Comparison of ENCODE assay signal across 12 cellular contexts in genomic region chr21:45991606-45992301, GRCh38. TPM values are rescaled to one million over a fixed set of nuclear protein-coding genes. Genes with fewer than 3 reads are reported as not detected.
A peak's percentile ranks its signal among the peaks of the same experiment; 100 is the strongest.
DNase-seq lines count a peak whose midpoint lies in the region; ATAC-seq and TF ChIP-seq lines count a peak whose summit lies in the region.
"Had no signal": no experiment of that assay in that cellular context is flagged by ENCODE, and none has a peak within 500 bp of the region (broad histone marks: within the 10 kb centered on the region; RNA-seq: fewer than 3 reads in every experiment).

No MANE protein-coding gene starts in this region.

- no peaks in the 10 kb centered on the region for H3K27me3 Mint-ChIP-seq in activated B cell treated with CpG ODN at 0.5 μM for 24 hours
- H3K27me3 Mint-ChIP-seq: CD4-positive, alpha-beta T cell; stimulated activated naive CD8-positive, alpha-beta T cell treated with anti-CD3 and anti-CD28 coated beads, Interleukin-15, Interleukin-2, amounts not matched to agents 100 ng/mL and 50 ng/mL, for 24 hours had no signal

- no peaks in the 10 kb centered on the region for H3K9me3 ChIP-seq in HEK293 (ENCODE audit: control insufficient read depth, insufficient read depth, low read depth, low read length)
- H3K9me3 ChIP-seq in right atrium auricular region: no peaks in the 10 kb centered on the region
- no peaks in the 10 kb centered on the region for H3K9me3 ChIP-seq in spleen
- H3K9me3 ChIP-seq: SJCRH30 had no signal

- H3K36me3 ChIP-seq in HEK293 (ENCODE audit: control insufficient read depth in 2 of 2, insufficient read depth in 1 of 2, low read length in 2 of 2) (peaks cover 0 to 70% of the 10 kb centered on the region in 2 experiments; a peak in 1 of 3 replicates), right atrium auricular region (peaks cover 76% of the 10 kb centered on the region), spleen (peaks cover 0 to 77% (median 5%) of the 10 kb centered on the region in 6 donors)
- H3K36me3 ChIP-seq: SJCRH30 had no signal

- H3K27ac Mint-ChIP-seq in activated B cell treated with CpG ODN at 0.5 μM for 24 hours: no peak overlapping the region
- H3K27ac Mint-ChIP-seq: CD4-positive, alpha-beta T cell; stimulated activated naive CD8-positive, alpha-beta T cell treated with anti-CD3 and anti-CD28 coated beads, Interleukin-15, Interleukin-2, amounts not matched to agents 100 ng/mL and 50 ng/mL, for 24 hours had no signal

- H3K36me3 Mint-ChIP-seq in activated B cell treated with CpG ODN at 0.5 μM for 24 hours (ENCODE audit: low read depth): no peaks in the 10 kb centered on the region

- TF ChIP-seq CTCF in HEK293 (tag by site-specific recombination; IDR thresholded peaks at IDR 0.05) (no peak), activated B cell treated with CpG ODN at 0.5 μM for 24 hours (IDR thresholded peaks at IDR 0.05) (no peak), right atrium auricular region (IDR thresholded peaks at IDR 0.05) (no peak), spleen (IDR thresholded peaks at IDR 0.05 in 8 of 11, conservative IDR thresholded peaks at IDR 0.05 in 3 of 11) (no peak)

- H3K27me3 ChIP-seq in right atrium auricular region (no peaks in the 10 kb centered on the region), spleen (replicated peaks in 1 of 7) (no peaks in the 10 kb centered on the region)
- H3K27me3 ChIP-seq: SJCRH30 had no signal

- no peak for TF ChIP-seq POLR2A in spleen (IDR thresholded peaks at IDR 0.05)

- WGBS in spleen, 5 donors: 78 to 92% (median 85%) methylated on average over 18 of the region's 18 CpGs

- POLR2A ChIA-PET in HEK293 (lab: Yijun Ruan, JAX) (no interaction called here), activated B cell treated with CpG ODN at 0.5 μM for 24 hours (lab: Charles Lee) (no interaction called here)

- no peak overlapping the region for H3K4me3 Mint-ChIP-seq in activated B cell treated with CpG ODN at 0.5 μM for 24 hours
- H3K4me3 Mint-ChIP-seq: CD4-positive, alpha-beta T cell; stimulated activated naive CD8-positive, alpha-beta T cell treated with anti-CD3 and anti-CD28 coated beads, Interleukin-15, Interleukin-2, amounts not matched to agents 100 ng/mL and 50 ng/mL, for 24 hours had no signal

- CTCF ChIA-PET in HEK293 (lab: Yijun Ruan, JAX) (no interaction called here), activated B cell treated with CpG ODN at 0.5 μM for 24 hours (lab: Charles Lee) (no interaction called here)

- H3K4me1 ChIP-seq in HEK293 (ENCODE audit: control insufficient read depth, insufficient read depth, low read length) (no peaks in the 10 kb centered on the region), right atrium auricular region (no peaks in the 10 kb centered on the region), spleen (peaks cover 0 to 6% (median 0%) of the 10 kb centered on the region in 6 donors)
- H3K4me1 ChIP-seq: SJCRH30 had no signal

- DNase-seq in activated B cell treated with CpG ODN at 0.5 μM for 24 hours: peak; percentile 9
- no peak for DNase-seq in right atrium auricular region (ENCODE audit: low spot score)
- DNase-seq in spleen: peak; percentile 47
- DNase-seq in NCI-H526 (lab: John Stamatoyannopoulos, UW): no peak
- DNase-seq in HuH-7.5 (ENCODE audit: low spot score): no peak
- DNase-seq: NCI-H1417 treated with DMSO at 0.1 percent for 48 hours, NCI-H774 had no signal

- intact Hi-C loops in activated B cell treated with CpG ODN at 0.5 μM for 24 hours (cut with micrococcal nuclease) (no loop called here), spleen (cut with DNase I; ENCODE audit: low total_unique reads) (no loop called here)

- H3K27ac ChIP-seq in HEK293 (ENCODE audit: extremely low read depth, low read depth, low read length) (no peak overlapping the region), right atrium auricular region (peak overlapping the region; percentile 64 to 79), spleen (no peak overlapping the region)
- H3K27ac ChIP-seq: SJCRH30 had no signal

- ATAC-seq in activated B cell treated with CpG ODN at 0.5 μM for 24 hours (ENCODE audit: low read depth): no peak
- no peak for ATAC-seq in HG03439 (IDR thresholded peaks at IDR 0.05; ENCODE audit: unreplicated experiment)

- no peak overlapping the region for H3K4me3 ChIP-seq in HEK293 (ENCODE audit: low read depth, low read length)
- H3K4me3 ChIP-seq in right atrium auricular region: no peak overlapping the region
- H3K4me3 ChIP-seq in spleen: no peak overlapping the region
- H3K4me3 ChIP-seq: SJCRH30 had no signal

- no peaks in the 10 kb centered on the region for H3K9me3 Mint-ChIP-seq in activated B cell treated with CpG ODN at 0.5 μM for 24 hours
- H3K9me3 Mint-ChIP-seq: CD4-positive, alpha-beta T cell; stimulated activated naive CD8-positive, alpha-beta T cell treated with anti-CD3 and anti-CD28 coated beads, Interleukin-15, Interleukin-2, amounts not matched to agents 100 ng/mL and 50 ng/mL, for 24 hours had no signal

- H3K4me1 Mint-ChIP-seq in activated B cell treated with CpG ODN at 0.5 μM for 24 hours: no peaks in the 10 kb centered on the region

TF ChIP-seq in HEK293, 187 proteins besides CTCF, POLR2A, EP300 and RAD21 (continues in another document):
- no peak for TF ChIP-seq ZNF521 (tag by site-specific recombination; IDR thresholded peaks at IDR 0.05)
- no peak for TF ChIP-seq PRDM4 (tag by site-specific recombination; IDR thresholded peaks at IDR 0.05)
- no peak for TF ChIP-seq KLF17 (tag by site-specific recombination; IDR thresholded peaks at IDR 0.05)
- no peak for TF ChIP-seq ZNF658 (tag by site-specific recombination; IDR thresholded peaks at IDR 0.05)
- no peak for TF ChIP-seq ZNF664 (tag by site-specific recombination; IDR thresholded peaks at IDR 0.05)
- TF ChIP-seq ZNF654 (tag by site-specific recombination; IDR thresholded peaks at IDR 0.05; ENCODE audit: low read depth): no peak
- no peak for TF ChIP-seq ZNF701 (tag by site-specific recombination; IDR thresholded peaks at IDR 0.05)
- TF ChIP-seq ZNF132 (tag by site-specific recombination; IDR thresholded peaks at IDR 0.05; ENCODE audit: borderline replicate concordance): no peak
- TF ChIP-seq ZNF341 (tag by site-specific recombination; IDR thresholded peaks at IDR 0.05; ENCODE audit: low read depth): no peak
- peak; percentile 13; the same call in 1 of the 2 replicates for TF ChIP-seq GLIS2 (tag by site-specific recombination; IDR thresholded peaks at IDR 0.05)
- no peak for TF ChIP-seq ZNF639 (tag by site-specific recombination; IDR thresholded peaks at IDR 0.05)
- TF ChIP-seq ZBTB26 (tag by site-specific recombination; optimal IDR thresholded peaks at IDR 0.05): no peak
- TF ChIP-seq ZNF121 (tag by site-specific recombination; IDR thresholded peaks at IDR 0.05): no peak
- no peak for TF ChIP-seq ZBTB7A (tag by site-specific recombination; IDR thresholded peaks at IDR 0.05; ENCODE audit: low read depth)
- TF ChIP-seq ZNF660 (tag by site-specific recombination; IDR thresholded peaks at IDR 0.05): no peak

RNA-seq across cellular contexts. Expression of gene COL6A1, which starts 10.2 kb away (rescaled TPM):
- total RNA-seq in activated B cell treated with CpG ODN at 0.5 μM for 24 hours (0.11 TPM in 1 of 2 replicates, not detected in the other), right atrium auricular region (100 to 1,000 TPM; 201 to 278 TPM), spleen (100 to 1,000 TPM in 6 of 7 donors, 10 to 100 TPM in 1; 76.5 to 190 (median 139) TPM)
- polyA plus RNA-seq in spleen: 100 to 1,000 TPM in 2 of 3 donors, 10 to 100 TPM in 1; 85.7 to 152 (median 119) TPM

Comparison
In these comparisons a context has a peak if more than half of its experiments do, and no peak if none do; other contexts are left out.
1. H3K27ac ChIP-seq: peak in right atrium auricular region (2 of 2); none in HEK293 (single experiment) and spleen (0 of 8).
2. DNase-seq: peak in activated B cell treated with CpG ODN at 0.5 μM for 24 hours (single experiment) and spleen (single experiment); none in right atrium auricular region (single experiment), NCI-H526 (0 of 2) and HuH-7.5 (single experiment).
3. RNA of gene COL6A1, which starts 10.2 kb away (total RNA-seq): 201 to 278 TPM in right atrium auricular region and 76.5 to 190 TPM in spleen; 0.11 TPM in activated B cell treated with CpG ODN at 0.5 μM for 24 hours; every median in the first group is over 10 times any median in the second.